In genomic region chr4:142845293-142846070, GRCh38 we compare ENCODE assay signal across 8 cellular contexts. TPM values are rescaled to one million over a fixed set of nuclear protein-coding genes. Genes with fewer than 3 reads are reported as not detected.
DNase-seq lines count a peak whose midpoint lies in the region; ATAC-seq and TF ChIP-seq lines count a peak whose summit lies in the region.

No MANE protein-coding gene starts in this region.

- H3K4me3 ChIP-seq in vagina = peak overlapping the region; percentile 54 to 70

- intact Hi-C loops in vagina (cut with DNase I) = loop anchor here (10.0 kb wide), 1 partner anchor 721 kb away; no protein-coding TSS in a partner anchor

- peaks cover 25% of the 10 kb centered on the region for H3K27me3 Mint-ChIP-seq in T-helper 1 cell treated with Interleukin-12 subunit alpha and Interleukin-12 subunit beta and Interleukin-4 antibody, amounts not matched to agents 30 μg/mL and 1 μg/mL, for 36 hours (ENCODE audit: low read depth)
- H3K27me3 Mint-ChIP-seq in effector memory CD8-positive, alpha-beta T cell = peaks cover 53 to 60% of the 10 kb centered on the region in 2 donors
- peaks cover 10 to 60% (median 36%) of the 10 kb centered on the region in 5 donors for H3K27me3 Mint-ChIP-seq in naive thymus-derived CD8-positive, alpha-beta T cell

- peak overlapping the region; percentile 73 for H3K27ac ChIP-seq in vagina

- ATAC-seq in GM18907 (IDR thresholded peaks at IDR 0.05; ENCODE audit: unreplicated experiment) (peak; percentile 14), GM19035 (IDR thresholded peaks at IDR 0.05; ENCODE audit: unreplicated experiment) (no peak), HG03135 (IDR thresholded peaks at IDR 0.05; ENCODE audit: unreplicated experiment) (no peak)
- peak; percentile 4 for ATAC-seq in effector memory CD8-positive, alpha-beta T cell (replicated peaks)
- peak; percentile 3 to 10 for ATAC-seq in naive thymus-derived CD8-positive, alpha-beta T cell

- no peaks in the 10 kb centered on the region for H3K36me3 ChIP-seq in vagina

- no peaks in the 10 kb centered on the region for H3K9me3 ChIP-seq in vagina

- peaks cover 10% of the 10 kb centered on the region for H3K4me1 Mint-ChIP-seq in T-helper 1 cell treated with Interleukin-12 subunit alpha and Interleukin-12 subunit beta and Interleukin-4 antibody, amounts not matched to agents 30 μg/mL and 1 μg/mL, for 36 hours (ENCODE audit: low read depth)
- H3K4me1 Mint-ChIP-seq in effector memory CD8-positive, alpha-beta T cell (ENCODE audit: low read depth in 2 of 2) = peaks cover 8 to 14% of the 10 kb centered on the region in 2 donors
- H3K4me1 Mint-ChIP-seq in naive thymus-derived CD8-positive, alpha-beta T cell = peaks cover 9 to 19% (median 18%) of the 10 kb centered on the region in 4 donors

- no peaks in the 10 kb centered on the region for H3K9me3 Mint-ChIP-seq in T-helper 1 cell treated with Interleukin-12 subunit alpha and Interleukin-12 subunit beta and Interleukin-4 antibody, amounts not matched to agents 30 μg/mL and 1 μg/mL, for 36 hours
- H3K9me3 Mint-ChIP-seq in effector memory CD8-positive, alpha-beta T cell = no peaks in the 10 kb centered on the region
- no peaks in the 10 kb centered on the region for H3K9me3 Mint-ChIP-seq in naive thymus-derived CD8-positive, alpha-beta T cell

- no peak for TF ChIP-seq CTCF in vagina (IDR thresholded peaks at IDR 0.05)

- H3K27me3 ChIP-seq in vagina = no peaks in the 10 kb centered on the region

- no peak overlapping the region for H3K27ac Mint-ChIP-seq in T-helper 1 cell treated with Interleukin-12 subunit alpha and Interleukin-12 subunit beta and Interleukin-4 antibody, amounts not matched to agents 30 μg/mL and 1 μg/mL, for 36 hours
- no peak overlapping the region for H3K27ac Mint-ChIP-seq in effector memory CD8-positive, alpha-beta T cell
- peak overlapping the region in 1 of 10 donors; percentile 77 for H3K27ac Mint-ChIP-seq in naive thymus-derived CD8-positive, alpha-beta T cell

- no peak for TF ChIP-seq POLR2A in vagina (IDR thresholded peaks at IDR 0.05)
- TF ChIP-seq POLR2A in erythroblast (IDR thresholded peaks at IDR 0.05; ENCODE audit: low read length) = no peak

- POLR2A ChIA-PET in naive thymus-derived CD8-positive, alpha-beta T cell (lab: Charles Lee) = no interaction called here

- peaks cover 5% of the 10 kb centered on the region for H3K4me1 ChIP-seq in vagina

- peak overlapping the region; percentile 88 for H3K4me3 Mint-ChIP-seq in T-helper 1 cell treated with Interleukin-12 subunit alpha and Interleukin-12 subunit beta and Interleukin-4 antibody, amounts not matched to agents 30 μg/mL and 1 μg/mL, for 36 hours
- peak overlapping the region; percentile 81 to 84 for H3K4me3 Mint-ChIP-seq in effector memory CD8-positive, alpha-beta T cell
- peak overlapping the region; percentile 79 to 91 (median 86) for H3K4me3 Mint-ChIP-seq in naive thymus-derived CD8-positive, alpha-beta T cell

- no peaks in the 10 kb centered on the region for H3K36me3 Mint-ChIP-seq in T-helper 1 cell treated with Interleukin-12 subunit alpha and Interleukin-12 subunit beta and Interleukin-4 antibody, amounts not matched to agents 30 μg/mL and 1 μg/mL, for 36 hours (ENCODE audit: low read depth)
- no peaks in the 10 kb centered on the region for H3K36me3 Mint-ChIP-seq in effector memory CD8-positive, alpha-beta T cell (ENCODE audit: insufficient read depth)
- H3K36me3 Mint-ChIP-seq in naive thymus-derived CD8-positive, alpha-beta T cell = no peaks in the 10 kb centered on the region

- DNase-seq in effector memory CD8-positive, alpha-beta T cell = no peak
- DNase-seq in naive thymus-derived CD8-positive, alpha-beta T cell = peak in 1 of 10 donors; percentile 4
- DNase-seq in vagina (ENCODE audit: extremely low spot score in 2 of 2) (no peak), erythroblast (lab: John Stamatoyannopoulos, UW) (no peak)

RNA-seq across cellular contexts. Expression of gene INPP4B, which starts 0.6 kb away (rescaled TPM):
- 10 to 100 TPM; 18.8 to 19.0 TPM for total RNA-seq in naive thymus-derived CD8-positive, alpha-beta T cell
- polyA plus RNA-seq in naive thymus-derived CD8-positive, alpha-beta T cell = 10 to 100 TPM; 25.4 to 35.0 (median 32.9) TPM
- total RNA-seq in vagina = 21.1 TPM

Comparison
In these comparisons a context has a peak if more than half of its experiments do, and no peak if none do; other contexts are left out.
1. ATAC-seq: peak in GM18907 (single experiment), effector memory CD8-positive, alpha-beta T cell (single experiment) and naive thymus-derived CD8-positive, alpha-beta T cell (2 of 2); none in GM19035 (single experiment) and HG03135 (single experiment).
2. Peak in every context shown above with its lines, with median percentiles within 50 percentile points of each other: H3K4me3 Mint-ChIP-seq.